8 cellular contexts compared by ENCODE assay signal in the genomic region with DNA sequence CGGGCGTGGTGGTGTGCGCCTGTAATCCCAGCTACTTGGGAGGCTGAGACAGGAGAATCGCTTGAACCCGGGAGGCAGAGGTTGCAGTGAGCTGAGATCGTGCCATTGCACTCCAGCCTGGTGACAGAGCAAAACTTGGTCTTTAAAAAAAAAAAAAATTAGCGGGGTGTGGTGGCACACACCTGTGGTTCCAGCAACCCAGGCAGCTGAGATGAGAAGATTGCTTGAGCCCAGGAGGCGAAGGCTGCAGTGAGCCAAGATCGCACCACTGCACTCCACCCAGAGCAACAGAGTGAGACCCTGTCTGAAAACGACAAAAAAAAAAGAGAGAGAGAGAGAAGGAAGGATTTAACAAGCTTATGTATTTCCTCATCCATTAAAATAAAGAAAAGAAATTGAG. TPM values are rescaled to one million over a fixed set of nuclear protein-coding genes. Genes with fewer than 3 reads are reported as not detected.
DNase-seq lines count a peak whose midpoint lies in the region; ATAC-seq, FAIRE-seq and TF ChIP-seq lines count a peak whose summit lies in the region.
"Not testable (repeated sequence)": the region's sequence is repeated elsewhere in the genome, so short reads cannot be mapped to it uniquely, and the experiment has no call there.

No MANE protein-coding gene starts in this region.

- SMC1A ChIA-PET in GM12878 (lab: Charles Lee; ENCODE audit: uncharacterized antibody, unreplicated experiment) = interaction anchor here (0.6 to 1.1 kb wide), 3 partner anchors 23 to 109 kb away, joined by 3 read pairs; no protein-coding TSS in a partner anchor

- not testable (repeated sequence) for ATAC-seq in CD4-positive, alpha-beta T cell (ENCODE audit: poor library complexity); GM12878; naive thymus-derived CD8-positive, alpha-beta T cell
- peak; percentile 14 for ATAC-seq in T-helper 17 cell

- H2AFZ ChIP-seq in KMS-11 (ENCODE audit: low read depth) (peak overlapping the region; percentile 13), GM12878 (ENCODE audit: control insufficient read depth, low read depth, low read length) (peak overlapping the region; percentile 38)

- TF ChIP-seq POLR2A in GM12878 (IDR thresholded peaks at IDR 0.05; ENCODE audit: low read depth, low read length); transverse colon (IDR thresholded peaks at IDR 0.05): not testable (repeated sequence)

- FAIRE-seq in GM12878 (lab: Jason Lieb, UNC) = not testable (repeated sequence)

- in situ Hi-C loops in GM12878 (cut with MboI); transverse colon (cut with MboI; ENCODE audit: low pct_ligation_motif_present in 1 of 4, low pct_unique_long_range_greater_than_20kb in 1 of 4, low sequenced_read_pairs in 3 of 4): not testable (repeated sequence)

- not testable (repeated sequence) for TF ChIP-seq CTCF in CD4-positive, alpha-beta T cell (IDR thresholded peaks at IDR 0.05); KMS-11 (conservative IDR thresholded peaks at IDR 0.05; ENCODE audit: low read depth, low read length); GM12878 (IDR thresholded peaks at IDR 0.05 in 2 of 3, conservative IDR thresholded peaks at IDR 0.05 in 1 of 3; ENCODE audit: control insufficient read depth in 2 of 3, extremely low read depth in 1 of 3, insufficient read depth in 1 of 3, low read depth in 3 of 3, low read length in 3 of 3); transverse colon (IDR thresholded peaks at IDR 0.05)

- H3K27ac ChIP-seq in CD4-positive, alpha-beta T cell (ENCODE audit: low read depth, low read length) = peak overlapping the region; percentile 65
- H3K27ac ChIP-seq in KMS-11 (peak overlapping the region; percentile 48), GM12878 (ENCODE audit: control insufficient read depth, insufficient read depth) (peak overlapping the region; percentile 58), transverse colon (peak overlapping the region in 2 of 4 donors; percentile 20 to 49)

- not testable (repeated sequence) for TF ChIP-seq RAD21 in GM12878 (IDR thresholded peaks at IDR 0.05; ENCODE audit: insufficient read depth, low read depth, low read length)

- CTCF ChIA-PET in CD4-positive, alpha-beta T cell (lab: Charles Lee) = interaction anchor here (1.4 kb wide), 1 partner anchor 27 kb away, joined by 6 read pairs; no protein-coding TSS in a partner anchor
- CTCF ChIA-PET in activated CD4-positive, alpha-beta memory T cell treated with anti-CD3 and anti-CD28 coated beads, Interleukin-2, amount 10 ng/mL, durations not matched to agents 7 days and 5 days (lab: Charles Lee) = interaction anchor here (0.6 to 2.9 kb wide), 5 partner anchors 22 to 126 kb away, joined by 3 to 8 read pairs (median 3); no protein-coding TSS in a partner anchor
- CTCF ChIA-PET in GM12878 (lab: Yijun Ruan, JAX) = not testable (repeated sequence)

- peak overlapping the region; percentile 61 for H3K4me3 Mint-ChIP-seq in CD4-positive, alpha-beta T cell
- peak overlapping the region; percentile 94 for H3K4me3 Mint-ChIP-seq in T-helper 17 cell
- H3K4me3 Mint-ChIP-seq in activated CD4-positive, alpha-beta memory T cell treated with anti-CD3 and anti-CD28 coated beads, Interleukin-2, amount 10 ng/mL, durations not matched to agents 7 days and 5 days = peak overlapping the region; percentile 77
- H3K4me3 Mint-ChIP-seq in naive thymus-derived CD8-positive, alpha-beta T cell = peak overlapping the region; percentile 71 to 90 (median 74)

- not testable (repeated sequence) for H4K20me1 ChIP-seq in KMS-11 (ENCODE audit: insufficient read depth); GM12878 (ENCODE audit: control insufficient read depth, insufficient read depth)

- peak in 6 of 10 experiments; percentile 11 to 33 (median 22) for DNase-seq in CD4-positive, alpha-beta T cell
- DNase-seq in T-helper 17 cell = peak; percentile 6 to 13 (median 13)
- peak; percentile 55 for DNase-seq in activated CD4-positive, alpha-beta memory T cell treated with anti-CD3 and anti-CD28 coated beads, Interleukin-2, amount 10 ng/mL, durations not matched to agents 7 days and 5 days
- peak; percentile 31 for DNase-seq in activated effector memory CD4-positive, alpha-beta T cell treated with Interleukin-2 at 50 U/mL for 16 hours
- DNase-seq in GM12878 (ENCODE audit: low read depth, low spot score) = not testable (repeated sequence)
- DNase-seq in naive thymus-derived CD8-positive, alpha-beta T cell = peak in 4 of 10 donors; percentile 13 to 47 (median 37)
- DNase-seq in transverse colon = peak; percentile 20

- H3K79me2 ChIP-seq in KMS-11 (ENCODE audit: insufficient read depth, low read depth); GM12878 (ENCODE audit: control insufficient read depth, insufficient read depth, low read length): not testable (repeated sequence)

- H3K36me3 ChIP-seq in KMS-11 (ENCODE audit: insufficient read depth); GM12878 (ENCODE audit: control insufficient read depth in 2 of 2, insufficient read depth in 2 of 2, low read length in 1 of 2); transverse colon: not testable (repeated sequence)

- not testable (repeated sequence) for TF ChIP-seq EP300 in GM12878 (IDR thresholded peaks at IDR 0.05; ENCODE audit: borderline replicate concordance in 1 of 2, control insufficient read depth in 1 of 2, low read depth in 2 of 2, low read length in 2 of 2); transverse colon (IDR thresholded peaks at IDR 0.05; ENCODE audit: low read depth)

- not testable (repeated sequence) for H3K27me3 ChIP-seq in CD4-positive, alpha-beta T cell (ENCODE audit: control insufficient read depth, insufficient read depth, low read length); KMS-11 (ENCODE audit: insufficient read depth, low read depth); GM12878 (replicated peaks in 1 of 2; ENCODE audit: control insufficient read depth in 2 of 2, insufficient read depth in 2 of 2, low read length in 1 of 2); transverse colon

- POLR2A ChIA-PET in CD4-positive, alpha-beta T cell (lab: Charles Lee) = interaction anchor here (0.6 to 5.1 kb wide), 4 partner anchors 90 to 194 kb away, joined by 3 to 80 read pairs (median 3); partner anchors contain the start of gene WIPF1
- POLR2A ChIA-PET in activated CD4-positive, alpha-beta memory T cell treated with anti-CD3 and anti-CD28 coated beads, Interleukin-2, amount 10 ng/mL, durations not matched to agents 7 days and 5 days (lab: Charles Lee) = interaction anchor here (0.9 to 7.3 kb wide), 8 partner anchors 11 to 167 kb away, joined by 3 to 68 read pairs (median 3); partner anchors contain the start of genes SCRN3 and WIPF1
- POLR2A ChIA-PET in GM12878 (lab: Charles Lee) = interaction anchor here (1.3 to 1.6 kb wide), 2 partner anchors 106 to 121 kb away, joined by 3 read pairs; no protein-coding TSS in a partner anchor
- POLR2A ChIA-PET in naive thymus-derived CD8-positive, alpha-beta T cell (lab: Charles Lee) = interaction anchor here (0.7 to 1.7 kb wide), 7 partner anchors 10 to 119 kb away, joined by 3 to 8 read pairs (median 3); partner anchors contain the start of gene WIPF1

- RAD21 ChIA-PET in GM12878 (lab: Charles Lee; ENCODE audit: unreplicated experiment) = interaction anchor here (0.9 kb wide), 1 partner anchor 108 kb away, joined by 3 read pairs; the partner anchor contains the start of gene WIPF1

- WGBS in GM12878 (ENCODE audit: insufficient coverage, insufficient replicate concordance, low lambda C conversion rate, missing lambda C conversion rate) = 48% methylated on average over 7 of the region's 10 CpGs
- WGBS in transverse colon (ENCODE audit: low coverage in 1 of 2), 2 donors = 88% methylated on average over 10 of the region's 10 CpGs; no CpG with 5 or more reads in 1 of the 2 donors

- H3K36me3 Mint-ChIP-seq in CD4-positive, alpha-beta T cell (ENCODE audit: low read depth); T-helper 17 cell (ENCODE audit: low read depth); activated CD4-positive, alpha-beta memory T cell treated with anti-CD3 and anti-CD28 coated beads, Interleukin-2, amount 10 ng/mL, durations not matched to agents 7 days and 5 days (ENCODE audit: low read depth); naive thymus-derived CD8-positive, alpha-beta T cell: not testable (repeated sequence)

- H3K4me1 Mint-ChIP-seq in CD4-positive, alpha-beta T cell (ENCODE audit: low read depth) = peaks cover 89% of the 10 kb centered on the region
- H3K4me1 Mint-ChIP-seq in T-helper 17 cell = peaks cover 55% of the 10 kb centered on the region
- H3K4me1 Mint-ChIP-seq in activated CD4-positive, alpha-beta memory T cell treated with anti-CD3 and anti-CD28 coated beads, Interleukin-2, amount 10 ng/mL, durations not matched to agents 7 days and 5 days = peaks cover 76% of the 10 kb centered on the region
- peaks cover 28 to 81% (median 75%) of the 10 kb centered on the region in 4 donors for H3K4me1 Mint-ChIP-seq in naive thymus-derived CD8-positive, alpha-beta T cell

- peak overlapping the region; percentile 95 for H3K27ac Mint-ChIP-seq in CD4-positive, alpha-beta T cell
- peak overlapping the region; percentile 99 for H3K27ac Mint-ChIP-seq in T-helper 17 cell
- H3K27ac Mint-ChIP-seq in activated CD4-positive, alpha-beta memory T cell treated with anti-CD3 and anti-CD28 coated beads, Interleukin-2, amount 10 ng/mL, durations not matched to agents 7 days and 5 days = peak overlapping the region; percentile 97
- H3K27ac Mint-ChIP-seq in naive thymus-derived CD8-positive, alpha-beta T cell = peak overlapping the region; percentile 88 to 95 (median 94)

- H3K9ac ChIP-seq in KMS-11; GM12878 (ENCODE audit: control insufficient read depth, insufficient read depth, low read length): not testable (repeated sequence)

- H3K27me3 Mint-ChIP-seq in CD4-positive, alpha-beta T cell; T-helper 17 cell; activated CD4-positive, alpha-beta memory T cell treated with anti-CD3 and anti-CD28 coated beads, Interleukin-2, amount 10 ng/mL, durations not matched to agents 7 days and 5 days; naive thymus-derived CD8-positive, alpha-beta T cell: not testable (repeated sequence)

- not testable (repeated sequence) for H3K9me3 Mint-ChIP-seq in CD4-positive, alpha-beta T cell; activated CD4-positive, alpha-beta memory T cell treated with anti-CD3 and anti-CD28 coated beads, Interleukin-2, amount 10 ng/mL, durations not matched to agents 7 days and 5 days; naive thymus-derived CD8-positive, alpha-beta T cell

- peaks cover 80% of the 10 kb centered on the region for H3K4me1 ChIP-seq in KMS-11 (ENCODE audit: low read depth, poor library complexity, severe bottlenecking)
- H3K4me1 ChIP-seq in GM12878 (ENCODE audit: control insufficient read depth, insufficient read depth, low read length) = peaks cover 17% of the 10 kb centered on the region
- peaks cover 0 to 19% (median 0%) of the 10 kb centered on the region in 4 donors for H3K4me1 ChIP-seq in transverse colon

- not testable (repeated sequence) for BruUV-seq in GM12878 (replicated peaks; lab: Mats Ljungman, UMichigan)

- not testable (repeated sequence) for H3K9me3 ChIP-seq in CD4-positive, alpha-beta T cell (ENCODE audit: control insufficient read depth, low read length); T-helper 17 cell (ENCODE audit: control insufficient read depth, low read length, poor library complexity, severe bottlenecking); GM12878 (replicated peaks; ENCODE audit: control insufficient read depth, insufficient read depth, low read length); transverse colon

- H3K4me3 ChIP-seq in KMS-11 (IDR thresholded peaks at IDR 0.05; ENCODE audit: insufficient read depth, low read depth, low read length) = peak overlapping the region; percentile 83
- 0 out of 2 replicates have a peak overlapping the region, but pooled peaks have one; percentile 13 for H3K4me3 ChIP-seq in GM12878
- H3K4me3 ChIP-seq in transverse colon = not testable (repeated sequence)

- intact Hi-C loops in CD4-positive, alpha-beta T cell (cut with DNase I, micrococcal nuclease) = loop anchor here (5.0 kb wide), 2 partner anchors 33 to 242 kb away; partner anchors contain the start of gene OLA1 (in 1 of the 2)
- intact Hi-C loops in GM12878 (cut with micrococcal nuclease; ENCODE audit: unreplicated experiment); transverse colon (cut with DNase I; ENCODE audit: low total_unique reads): not testable (repeated sequence)

- peak overlapping the region; percentile 70 for H3K4me2 ChIP-seq in KMS-11
- H3K4me2 ChIP-seq in GM12878 (ENCODE audit: control insufficient read depth, insufficient read depth) = peak overlapping the region; percentile 64

RNA-seq across cellular contexts. Expression of gene GPR155, which starts 2.7 kb away (rescaled TPM):
- total RNA-seq in CD4-positive, alpha-beta T cell = 1 to 10 TPM; 8.3 to 9.0 TPM
- 10 to 100 TPM; 14.0 to 16.7 TPM for total RNA-seq in T-helper 17 cell
- total RNA-seq in activated CD4-positive, alpha-beta memory T cell treated with anti-CD3 and anti-CD28 coated beads, Interleukin-2, amount 10 ng/mL, durations not matched to agents 7 days and 5 days = 10 to 100 TPM; 10.5 to 11.3 TPM
- 13.6 and 15.2 TPM in 2 replicates for total RNA-seq in GM12878 (2013; cell fraction: nucleolus; rRNA removed)
- total RNA-seq in GM12878 (2014; rRNA removed) = 1.5 and 2.0 TPM in 2 replicates
- total RNA-seq in GM12878 (2014; rRNA removed; fragmentation: Illumina TruSeq; extraction: Trizol) = 1.8 and 2.0 TPM in 2 replicates
- total RNA-seq in GM12878 (2021) = 1.6 and 3.0 TPM in 2 replicates
- polyA plus RNA-seq in GM12878 (2011; ENCODE audit: low read depth) = 0.85 TPM
- 1.8 and 2.7 TPM in 2 replicates for polyA plus RNA-seq in GM12878 (2011; rRNA removed)
- polyA plus RNA-seq in GM12878 (2011; cell fraction: cytosol; rRNA removed) = 0.70 and 0.84 TPM in 2 replicates
- polyA plus RNA-seq in GM12878 (2011; cell fraction: nucleus; rRNA removed) = 0.99 and 1.2 TPM in 2 replicates
- polyA plus RNA-seq in GM12878 (2012) = 1.7 and 2.1 TPM in 2 replicates
- 1.7 and 2.3 TPM in 2 replicates for polyA plus RNA-seq in GM12878 (2014; fragmentation: Illumina TruSeq; extraction: Trizol)
- under 1 TPM; 0.64 to 0.82 TPM for polyA plus RNA-seq in GM12878 (2014; fragmentation: Nextera tagmentation; extraction: Ambion mirVana)
- 1.4 TPM in 2 replicates for polyA plus RNA-seq in GM12878 (2014; rRNA removed)
- 1 to 10 TPM in 1 of 2 experiments, under 1 TPM in 1; 0.53 to 1.1 TPM for polyA plus RNA-seq in GM12878 (2016; fragmentation: Nextera tagmentation; extraction: Ambion mirVana)
- polyA minus RNA-seq in GM12878 (2011; rRNA and poly(A)+ RNA removed) = 1.4 and 1.7 TPM in 2 replicates
- 0.31 and 0.80 TPM in 2 replicates for polyA minus RNA-seq in GM12878 (2011; cell fraction: cytosol; rRNA and poly(A)+ RNA removed)
- polyA minus RNA-seq in GM12878 (2011; cell fraction: nucleus; rRNA and poly(A)+ RNA removed) = 0.85 and 1.3 TPM in 2 replicates
- total RNA-seq in naive thymus-derived CD8-positive, alpha-beta T cell = 10 to 100 TPM; 23.9 to 27.2 TPM
- 10 to 100 TPM in 2 of 3 donors, 1 to 10 TPM in 1; 9.7 to 19.5 (median 18.6) TPM for polyA plus RNA-seq in naive thymus-derived CD8-positive, alpha-beta T cell
- 1 to 10 TPM; 1.2 to 7.3 (median 3.5) TPM for total RNA-seq in transverse colon
